Comparison of ENCODE assay signal across 8 cellular contexts in genomic region chr11:111983187-111983986, GRCh38. TPM values are rescaled to one million over a fixed set of nuclear protein-coding genes. Genes with fewer than 3 reads are reported as not detected.
DNase-seq lines count a peak whose midpoint lies in the region; ATAC-seq and TF ChIP-seq lines count a peak whose summit lies in the region.

No MANE protein-coding gene starts in this region.

- H3K9me3 ChIP-seq in Peyer's patch: no peaks in the 10 kb centered on the region
- no peaks in the 10 kb centered on the region for H3K9me3 ChIP-seq in mucosa of descending colon

- DNase-seq in Ammon's horn (ENCODE audit: low spot score): peak; percentile 89
- DNase-seq in Peyer's patch: peak in 2 of 3 donors; percentile 67 to 73
- peak; percentile 91 for DNase-seq in foreskin melanocyte
- peak; percentile 79 to 84 (median 84) for DNase-seq in mucosa of descending colon
- DNase-seq in KG1 (lab: John Stamatoyannopoulos, UW): no peak
- DNase-seq in stimulated activated naive CD4-positive, alpha-beta T cell (lab: John Stamatoyannopoulos, UW): no peak

- TF ChIP-seq POLR2A in Peyer's patch (IDR thresholded peaks at IDR 0.05): peak in 1 of 2 donors; percentile 31

- H3K4me1 ChIP-seq in Peyer's patch: peaks cover 0 to 11% (median 0%) of the 10 kb centered on the region in 4 donors
- no peaks in the 10 kb centered on the region for H3K4me1 ChIP-seq in mucosa of descending colon (ENCODE audit: low read depth)

- ATAC-seq in mucosa of descending colon (peak; percentile 95), GM21825 (IDR thresholded peaks at IDR 0.05; ENCODE audit: unreplicated experiment) (no peak), HG03039 (IDR thresholded peaks at IDR 0.05; ENCODE audit: unreplicated experiment) (no peak)

- peaks cover 0 to 22% (median 0%) of the 10 kb centered on the region in 3 donors for H3K36me3 ChIP-seq in Peyer's patch
- H3K36me3 ChIP-seq in mucosa of descending colon (ENCODE audit: low read depth): no peaks in the 10 kb centered on the region

- intact Hi-C loops in mucosa of descending colon (cut with DNase I, micrococcal nuclease): loop anchor here in 1 of 2 donors (10.0 kb wide), 1 partner anchor 49 kb away; the partner anchor contains the start of gene DIXDC1

- H3K27me3 ChIP-seq in Peyer's patch: no peaks in the 10 kb centered on the region

- peak overlapping the region in 3 of 4 donors; percentile 59 to 74 (median 66) for H3K27ac ChIP-seq in Peyer's patch

- H3K4me3 ChIP-seq in Peyer's patch: peak overlapping the region in 3 of 4 donors; percentile 7 to 51 (median 28)
- no peak overlapping the region for H3K4me3 ChIP-seq in mucosa of descending colon

- TF ChIP-seq CTCF in Peyer's patch (IDR thresholded peaks at IDR 0.05): peak in 3 of 6 experiments; percentile 17 to 42 (median 40)
- TF ChIP-seq CTCF in mucosa of descending colon (IDR thresholded peaks at IDR 0.05): no peak

RNA-seq across cellular contexts. Expression of gene DLAT, which starts 41.8 kb away (rescaled TPM):
- total RNA-seq in Peyer's patch: 10 to 100 TPM; 23.2 to 28.6 (median 27.0) TPM
- total RNA-seq in mucosa of descending colon: 10 to 100 TPM; 51.1 to 54.2 (median 51.4) TPM

RNA-seq across cellular contexts. Expression of gene DIXDC1, which starts 46.2 kb away (rescaled TPM):
- 10 to 100 TPM in 3 of 4 donors, 1 to 10 TPM in 1; 9.8 to 37.1 (median 15.1) TPM for total RNA-seq in Peyer's patch
- 10 to 100 TPM; 11.1 to 61.8 (median 11.7) TPM for total RNA-seq in mucosa of descending colon

Comparison
In these comparisons a context has a peak if more than half of its experiments do, and no peak if none do; other contexts are left out.
1. DNase-seq: peak in Ammon's horn (single experiment), Peyer's patch (2 of 3), foreskin melanocyte (single experiment) and mucosa of descending colon (3 of 3); none in KG1 (single experiment) and stimulated activated naive CD4-positive, alpha-beta T cell (0 of 6).